ENCODE assay signal across 9 cellular contexts in genomic region chr4:132332932-132333722, GRCh38.
DNase-seq lines count a peak whose midpoint lies in the region; ATAC-seq, FAIRE-seq and TF ChIP-seq lines count a peak whose summit lies in the region.
"Had no signal": no experiment of that assay in that cellular context is flagged by ENCODE, and none has a peak within 500 bp of the region (broad histone marks: within the 10 kb centered on the region; RNA-seq: fewer than 3 reads in every experiment).

No MANE protein-coding gene starts in this region.

- H3K27ac Mint-ChIP-seq in nephron progenitor cell = no peak overlapping the region
- H3K27ac Mint-ChIP-seq: naive B cell had no signal

- H3K27me3 ChIP-seq in bronchial epithelial cell (ENCODE audit: control insufficient read depth, insufficient read depth, low read length) = no peaks in the 10 kb centered on the region
- no peaks in the 10 kb centered on the region for H3K27me3 ChIP-seq in gastrocnemius medialis

- intact Hi-C loops in gastrocnemius medialis (cut with DNase I; ENCODE audit: low total_unique reads) = no loop called here
- intact Hi-C loops in head of caudate nucleus (cut with DNase I) = no loop called here

- no peaks in the 10 kb centered on the region for H3K36me3 Mint-ChIP-seq in nephron progenitor cell (ENCODE audit: low read depth)
- H3K36me3 Mint-ChIP-seq: naive B cell had no signal

- FAIRE-seq in bronchial epithelial cell (lab: Jason Lieb, UNC) = no peak

- no peak overlapping the region for H3K4me3 ChIP-seq in bronchial epithelial cell (ENCODE audit: low read depth, low read length)
- no peak overlapping the region for H3K4me3 ChIP-seq in gastrocnemius medialis

- no peak overlapping the region for H3K27ac ChIP-seq in gastrocnemius medialis

- H3K9me3 ChIP-seq in gastrocnemius medialis = no peaks in the 10 kb centered on the region

- no peaks in the 10 kb centered on the region for H3K27me3 Mint-ChIP-seq in nephron progenitor cell (ENCODE audit: low read depth, poor library complexity)
- H3K27me3 Mint-ChIP-seq: naive B cell had no signal

- no peak overlapping the region for H3K4me3 Mint-ChIP-seq in nephron progenitor cell
- H3K4me3 Mint-ChIP-seq: naive B cell had no signal

- H3K9me3 Mint-ChIP-seq in nephron progenitor cell = peaks cover 2% of the 10 kb centered on the region

- ATAC-seq in HG03025 (IDR thresholded peaks at IDR 0.05; ENCODE audit: low FRiP score, unreplicated experiment) (no peak), gastrocnemius medialis (no peak)

- no peaks in the 10 kb centered on the region for H3K4me1 ChIP-seq in gastrocnemius medialis

- peak; percentile 4 for DNase-seq in NCI-H2171 treated with DMSO at 0.1 percent for 48 hours (lab: John Stamatoyannopoulos, UW)
- peak; percentile 5 for DNase-seq in bronchial epithelial cell (ENCODE audit: low read depth)
- DNase-seq in nephron progenitor cell = no peak
- DNase-seq in gastrocnemius medialis = no peak
- DNase-seq in head of caudate nucleus = no peak
- DNase-seq: naive B cell, NCI-H345 had no signal

- peak; percentile 24 for TF ChIP-seq CTCF in GM12873 (IDR thresholded peaks at IDR 0.05; ENCODE audit: insufficient read depth, low read depth, low read length, missing control alignments)
- TF ChIP-seq CTCF in bronchial epithelial cell (IDR thresholded peaks at IDR 0.05; ENCODE audit: insufficient read depth, low read length, severe bottlenecking) = no peak
- TF ChIP-seq CTCF in nephron progenitor cell (IDR thresholded peaks at IDR 0.05) = peak; percentile 38
- no peak for TF ChIP-seq CTCF in gastrocnemius medialis (IDR thresholded peaks at IDR 0.05 in 4 of 5, conservative IDR thresholded peaks at IDR 0.05 in 1 of 5)

- no peaks in the 10 kb centered on the region for H3K36me3 ChIP-seq in bronchial epithelial cell (ENCODE audit: control insufficient read depth, insufficient read depth, low read length)
- no peaks in the 10 kb centered on the region for H3K36me3 ChIP-seq in gastrocnemius medialis

- in situ Hi-C loops in gastrocnemius medialis (cut with MboI; ENCODE audit: low sequenced_read_pairs in 4 of 4) = no loop called here

- TF ChIP-seq POLR2A in gastrocnemius medialis (IDR thresholded peaks at IDR 0.05) = no peak

- no peaks in the 10 kb centered on the region for H3K4me1 Mint-ChIP-seq in nephron progenitor cell
- H3K4me1 Mint-ChIP-seq: naive B cell had no signal

Comparison
In these comparisons a context has a peak if more than half of its experiments do, and no peak if none do; other contexts are left out.
1. CTCF ChIP-seq: peak in GM12873 (single experiment) and nephron progenitor cell (single experiment); none in bronchial epithelial cell (single experiment) and gastrocnemius medialis (0 of 5).
2. DNase-seq: peak in NCI-H2171 treated with DMSO at 0.1 percent for 48 hours (single experiment) and bronchial epithelial cell (single experiment); none in nephron progenitor cell (single experiment), gastrocnemius medialis (0 of 2) and head of caudate nucleus (0 of 42).